20 cellular contexts compared by ENCODE assay signal in the genomic region with DNA sequence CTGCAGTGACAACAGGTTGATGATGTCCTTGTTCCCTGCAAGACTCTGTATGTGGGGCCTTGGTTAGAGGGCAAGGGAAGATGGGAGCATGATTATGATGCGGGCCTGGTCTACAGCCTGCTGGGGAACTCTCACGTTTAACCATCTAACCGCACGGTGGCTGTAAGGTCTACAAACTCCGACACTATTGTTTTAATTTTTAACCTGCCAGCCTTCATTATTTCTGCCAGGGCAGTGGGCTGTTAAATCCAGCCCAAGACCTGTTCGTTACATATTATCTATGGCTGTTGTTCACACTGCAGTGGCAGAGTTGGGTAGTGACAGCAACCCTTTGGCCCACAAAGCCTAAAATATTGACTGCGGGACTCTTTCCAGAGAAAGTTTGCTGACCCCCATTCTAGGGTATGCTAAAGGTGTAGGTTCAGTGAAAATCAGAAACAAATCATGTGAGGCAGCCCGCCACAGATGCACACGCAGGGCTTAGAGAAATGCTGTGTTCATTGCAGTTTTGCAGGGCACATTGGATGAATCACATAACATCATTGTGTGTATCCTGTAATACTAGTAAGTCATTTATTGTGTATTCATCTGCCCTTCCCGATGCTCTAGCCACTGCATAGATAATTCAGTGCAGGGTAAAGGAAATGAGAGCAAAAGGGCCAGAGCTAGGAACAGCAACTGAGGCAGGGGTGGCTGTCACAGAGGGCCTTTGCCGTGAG. TPM values are rescaled to one million over a fixed set of nuclear protein-coding genes. Genes with fewer than 3 reads are reported as not detected.
A peak's percentile ranks its signal among the peaks of the same experiment; 100 is the strongest.
DNase-seq lines count a peak whose midpoint lies in the region; ATAC-seq, FAIRE-seq and TF ChIP-seq lines count a peak whose summit lies in the region.
"Had no signal": no experiment of that assay in that cellular context is flagged by ENCODE, and none has a peak within 500 bp of the region (broad histone marks: within the 10 kb centered on the region; RNA-seq: fewer than 3 reads in every experiment).

No MANE protein-coding gene starts in this region.

- peak overlapping the region; percentile 15 for H3K27ac Mint-ChIP-seq in activated CD4-positive, alpha-beta T cell treated with anti-CD3 and anti-CD28 coated beads, Interleukin-2, amount 10 ng/mL, durations not matched to agents 7 days and 5 days
- no peak overlapping the region for H3K27ac Mint-ChIP-seq in osteocyte (ENCODE audit: unreplicated experiment)
- H3K27ac Mint-ChIP-seq: HFFc6; natural killer cell treated with Interleukin-12 subunit alpha and Interleukin-12 subunit beta and Interleukin-15 and Interleukin-18, amount 100 ng/mL, for 72 hours had no signal

- TF ChIP-seq CTCF in kidney (IDR thresholded peaks at IDR 0.05; ENCODE audit: borderline replicate concordance, extremely low read depth, insufficient read depth) (peak; percentile 27), esophagus muscularis mucosa (IDR thresholded peaks at IDR 0.05) (no peak), osteocyte (IDR thresholded peaks at IDR 0.05) (no peak)

- H3K36me3 Mint-ChIP-seq in activated CD4-positive, alpha-beta T cell treated with anti-CD3 and anti-CD28 coated beads, Interleukin-2, amount 10 ng/mL, durations not matched to agents 7 days and 5 days (ENCODE audit: low read depth), result no peaks in the 10 kb centered on the region
- H3K36me3 Mint-ChIP-seq in osteocyte (ENCODE audit: unreplicated experiment), result no peaks in the 10 kb centered on the region
- H3K36me3 Mint-ChIP-seq: natural killer cell treated with Interleukin-12 subunit alpha and Interleukin-12 subunit beta and Interleukin-15 and Interleukin-18, amount 100 ng/mL, for 72 hours had no signal

- H3K9me3 ChIP-seq in kidney (ENCODE audit: control insufficient read depth in 1 of 2, low read length in 2 of 2) (no peaks in the 10 kb centered on the region), esophagus muscularis mucosa (no peaks in the 10 kb centered on the region)
- H3K9me3 ChIP-seq: lower lobe of right lung, MG63, suprapubic skin had no signal

- peak overlapping the region; percentile 71 to 87 for H3K27ac ChIP-seq in kidney (ENCODE audit: low read depth in 2 of 2, low read length in 2 of 2)
- no peak overlapping the region for H3K27ac ChIP-seq in esophagus muscularis mucosa (replicated peaks in 1 of 4)
- H3K27ac ChIP-seq: 22Rv1, lower lobe of right lung, suprapubic skin had no signal

- CTCF ChIA-PET in activated CD4-positive, alpha-beta T cell treated with anti-CD3 and anti-CD28 coated beads, Interleukin-2, amount 10 ng/mL, durations not matched to agents 7 days and 5 days (lab: Charles Lee), result interaction anchor here (0.5 to 0.7 kb wide), 2 partner anchors 70 to 181 kb away, joined by 3 read pairs; no protein-coding TSS in a partner anchor

- WGBS in esophagus muscularis mucosa, result 92% methylated on average over 11 of the region's 11 CpGs

- peaks cover 2% of the 10 kb centered on the region for H3K4me1 Mint-ChIP-seq in activated CD4-positive, alpha-beta T cell treated with anti-CD3 and anti-CD28 coated beads, Interleukin-2, amount 10 ng/mL, durations not matched to agents 7 days and 5 days
- no peaks in the 10 kb centered on the region for H3K4me1 Mint-ChIP-seq in osteocyte (ENCODE audit: unreplicated experiment)

- POLR2A ChIA-PET in activated CD4-positive, alpha-beta T cell treated with anti-CD3 and anti-CD28 coated beads, Interleukin-2, amount 10 ng/mL, durations not matched to agents 7 days and 5 days (lab: Charles Lee), result no interaction called here

- no peaks in the 10 kb centered on the region for H3K9me3 Mint-ChIP-seq in activated CD4-positive, alpha-beta T cell treated with anti-CD3 and anti-CD28 coated beads, Interleukin-2, amount 10 ng/mL, durations not matched to agents 7 days and 5 days
- no peaks in the 10 kb centered on the region for H3K9me3 Mint-ChIP-seq in osteocyte (ENCODE audit: unreplicated experiment)
- H3K9me3 Mint-ChIP-seq: central memory CD8-positive, alpha-beta T cell; HFFc6; natural killer cell treated with Interleukin-12 subunit alpha and Interleukin-12 subunit beta and Interleukin-15 and Interleukin-18, amount 100 ng/mL, for 72 hours had no signal

- H3K36me3 ChIP-seq in kidney (ENCODE audit: control insufficient read depth in 1 of 2, insufficient read depth in 2 of 2, low read length in 2 of 2) (no peaks in the 10 kb centered on the region), esophagus muscularis mucosa (no peaks in the 10 kb centered on the region)
- H3K36me3 ChIP-seq: lower lobe of right lung, MG63, suprapubic skin had no signal

- peak; percentile 29 for FAIRE-seq in kidney (lab: Jason Lieb, UNC)
- FAIRE-seq: endometrium had no signal

- no peak overlapping the region for H3K4me3 Mint-ChIP-seq in activated CD4-positive, alpha-beta T cell treated with anti-CD3 and anti-CD28 coated beads, Interleukin-2, amount 10 ng/mL, durations not matched to agents 7 days and 5 days
- H3K4me3 Mint-ChIP-seq in osteocyte (ENCODE audit: unreplicated experiment), result no peak overlapping the region
- H3K4me3 Mint-ChIP-seq: central memory CD8-positive, alpha-beta T cell; HFFc6; natural killer cell treated with Interleukin-12 subunit alpha and Interleukin-12 subunit beta and Interleukin-15 and Interleukin-18, amount 100 ng/mL, for 72 hours had no signal

- TF ChIP-seq POLR2A in esophagus muscularis mucosa (IDR thresholded peaks at IDR 0.05; ENCODE audit: low read depth), result no peak

- TF ChIP-seq EP300 in esophagus muscularis mucosa (IDR thresholded peaks at IDR 0.05), result no peak

- intact Hi-C loops in kidney (cut with DNase I), result no loop called here
- intact Hi-C loops in esophagus muscularis mucosa (cut with DNase I), result no loop called here

- H3K4me1 ChIP-seq in kidney (ENCODE audit: control insufficient read depth in 1 of 2, insufficient read depth in 1 of 2, low read depth in 1 of 2, low read length in 2 of 2), result peaks cover 42 to 53% of the 10 kb centered on the region in 2 donors
- peaks cover 10 to 23% (median 12%) of the 10 kb centered on the region in 4 donors for H3K4me1 ChIP-seq in esophagus muscularis mucosa

- no peaks in the 10 kb centered on the region for H3K27me3 ChIP-seq in esophagus muscularis mucosa
- H3K27me3 ChIP-seq: MG63, suprapubic skin had no signal

- peak overlapping the region in 1 of 2 donors; percentile 5 for H3K9ac ChIP-seq in kidney (ENCODE audit: low read length in 2 of 2)

- peak overlapping the region in 1 of 2 donors; percentile 15 for H3K4me3 ChIP-seq in kidney (ENCODE audit: low read length in 2 of 2)
- no peak overlapping the region for H3K4me3 ChIP-seq in esophagus muscularis mucosa
- H3K4me3 ChIP-seq: lower lobe of right lung, MG63, suprapubic skin had no signal

- ATAC-seq in HG03108 (IDR thresholded peaks at IDR 0.05; ENCODE audit: unreplicated experiment), result peak; percentile 44
- ATAC-seq: lower lobe of right lung; natural killer cell treated with Interleukin-12 subunit alpha and Interleukin-12 subunit beta and Interleukin-15 and Interleukin-18, amount 100 ng/mL, for 72 hours had no signal

- no peak for DNase-seq in activated CD4-positive, alpha-beta T cell treated with anti-CD3 and anti-CD28 coated beads, Interleukin-2, amount 10 ng/mL, durations not matched to agents 7 days and 5 days
- DNase-seq in activated CD4-positive, alpha-beta T cell treated with anti-CD3 and anti-CD28 coated beads for 4 hours, result no peak
- DNase-seq in kidney (no peak), COLO829 (ENCODE audit: low spot score) (no peak), esophagus muscularis mucosa (ENCODE audit: extremely low spot score) (no peak), NCI-H524 (lab: John Stamatoyannopoulos, UW) (no peak), osteocyte (ENCODE audit: extremely low spot score, unreplicated experiment) (no peak)
- DNase-seq: amniotic stem cell, foreskin melanocyte, HFFc6, lower lobe of right lung, MG63, NCI-H1694 treated with DMSO at 0.1 percent for 48 hours, SW 1271 had no signal

- no peaks in the 10 kb centered on the region for H3K27me3 Mint-ChIP-seq in activated CD4-positive, alpha-beta T cell treated with anti-CD3 and anti-CD28 coated beads, Interleukin-2, amount 10 ng/mL, durations not matched to agents 7 days and 5 days
- H3K27me3 Mint-ChIP-seq in osteocyte (ENCODE audit: unreplicated experiment), result no peaks in the 10 kb centered on the region
- H3K27me3 Mint-ChIP-seq: central memory CD8-positive, alpha-beta T cell; natural killer cell treated with Interleukin-12 subunit alpha and Interleukin-12 subunit beta and Interleukin-15 and Interleukin-18, amount 100 ng/mL, for 72 hours had no signal

RNA-seq across cellular contexts. Expression of gene SNX29, which starts 14.3 kb away (rescaled TPM):
- total RNA-seq in activated CD4-positive, alpha-beta T cell treated with anti-CD3 and anti-CD28 coated beads, Interleukin-2, amount 10 ng/mL, durations not matched to agents 7 days and 5 days, result 10 to 100 TPM; 15.8 to 19.7 TPM
- total RNA-seq in kidney, result 107 TPM
- 14.3 TPM for polyA plus RNA-seq in kidney (ENCODE audit: insufficient read depth, low read depth, low replicate concordance)
- total RNA-seq in esophagus muscularis mucosa, result 10 to 100 TPM; 17.4 to 26.7 (median 22.3) TPM
- total RNA-seq in osteocyte, result 24.0 and 25.1 TPM in 2 replicates

RNA-seq across cellular contexts. Expression of gene TNFRSF17, which starts 25.8 kb away (rescaled TPM):
- not detected for total RNA-seq in activated CD4-positive, alpha-beta T cell treated with anti-CD3 and anti-CD28 coated beads, Interleukin-2, amount 10 ng/mL, durations not matched to agents 7 days and 5 days
- 3.0 TPM for total RNA-seq in kidney
- not detected for polyA plus RNA-seq in kidney (ENCODE audit: insufficient read depth, low read depth, low replicate concordance)
- total RNA-seq in esophagus muscularis mucosa, result not detected
- not detected in 2 replicates for total RNA-seq in osteocyte
- total RNA-seq: natural killer cell treated with Interleukin-12 subunit alpha and Interleukin-12 subunit beta and Interleukin-15 and Interleukin-18, amount 100 ng/mL, for 72 hours; suprapubic skin had no signal

RNA-seq across cellular contexts. Expression of gene NPIPB2, which starts 49.0 kb away (rescaled TPM):
- total RNA-seq in activated CD4-positive, alpha-beta T cell treated with anti-CD3 and anti-CD28 coated beads, Interleukin-2, amount 10 ng/mL, durations not matched to agents 7 days and 5 days, result 10 to 100 TPM in 1 of 2 experiments, 1 to 10 TPM in 1; 7.6 to 11.6 TPM
- total RNA-seq in kidney (12.4 TPM), esophagus muscularis mucosa (10 to 100 TPM in 2 of 4 donors, 1 to 10 TPM in 1, under 1 TPM in 1; 0.66 to 12.3 (median 8.7) TPM), osteocyte (14.0 and 19.7 TPM in 2 replicates)
- 4.9 TPM for polyA plus RNA-seq in kidney (ENCODE audit: insufficient read depth, low read depth, low replicate concordance)

Comparison
In these comparisons a context has a peak if more than half of its experiments do, and no peak if none do; other contexts are left out.
1. H3K27ac ChIP-seq: peak in kidney (2 of 2); none in esophagus muscularis mucosa (0 of 4).